In genomic region chr18:40048886-40049650, GRCh38 we compare ENCODE assay signal across 17 cellular contexts.
DNase-seq lines count a peak whose midpoint lies in the region; ATAC-seq and TF ChIP-seq lines count a peak whose summit lies in the region.
"Had no signal": no experiment of that assay in that cellular context is flagged by ENCODE, and none has a peak within 500 bp of the region (broad histone marks: within the 10 kb centered on the region; RNA-seq: fewer than 3 reads in every experiment).

No MANE protein-coding gene starts in this region.

- no peaks in the 10 kb centered on the region for H3K4me1 ChIP-seq in mesendoderm (ENCODE audit: control insufficient read depth, low read depth, low read length)
- H3K4me1 ChIP-seq: BLaER1 had no signal

- no peaks in the 10 kb centered on the region for H3K79me2 ChIP-seq in mesendoderm (ENCODE audit: control insufficient read depth, insufficient read depth, low read length)

- no peaks in the 10 kb centered on the region for H3K36me3 ChIP-seq in mesendoderm (ENCODE audit: control insufficient read depth, insufficient read depth, low read length)
- H3K36me3 ChIP-seq: BLaER1 had no signal

- no peak overlapping the region for H3K4me3 ChIP-seq in mesendoderm (ENCODE audit: low read length)
- H3K4me3 ChIP-seq: BLaER1, GM23248, K562 had no signal

- H3K79me1 ChIP-seq in mesendoderm (ENCODE audit: low read length) = no peaks in the 10 kb centered on the region

- no peak overlapping the region for H3K4ac ChIP-seq in mesendoderm (ENCODE audit: low read depth, low read length)

- no peak overlapping the region for H3K27ac ChIP-seq in mesendoderm (ENCODE audit: low read depth, low read length)
- H3K27ac ChIP-seq: BLaER1, GM23248 had no signal

- in situ Hi-C loops in G401 (cut with HindIII; ENCODE audit: low sequenced_read_pairs) = no loop called here

- no peak overlapping the region for H2BK15ac ChIP-seq in mesendoderm (replicated peaks; ENCODE audit: low read depth)

- H2BK120ac ChIP-seq in mesendoderm (ENCODE audit: low read depth, low read length) = no peak overlapping the region

- no peak overlapping the region for H4K8ac ChIP-seq in mesendoderm (ENCODE audit: low read depth, low read length)

- no peak overlapping the region for H3K56ac ChIP-seq in mesendoderm (ENCODE audit: low read length)

- no peak overlapping the region for H3K4me2 ChIP-seq in mesendoderm (ENCODE audit: low read length)
- H3K4me2 ChIP-seq: BLaER1 had no signal

- DNase-seq in G401 (ENCODE audit: low spot score) (peak; percentile 88), NCI-H2227 (lab: John Stamatoyannopoulos, UW; ENCODE audit: unreplicated experiment) (peak; percentile 63), mesendoderm (peak; percentile 25), T-helper 1 cell (no peak), HK-2 (ENCODE audit: unreplicated experiment) (no peak), NCI-H524 treated with DMSO at 0.1 percent for 48 hours (lab: John Stamatoyannopoulos, UW) (no peak)
- DNase-seq: CD4-positive, alpha-beta memory T cell; DMS53; DND-41; EL; GM23248; HCEC 1CT; IMR-90 had no signal

- WGBS in mesendoderm (ENCODE audit: extremely low coverage, insufficient coverage, low lambda C conversion rate) = no CpG with 5 or more reads among the region's 17 CpGs

- H2BK5ac ChIP-seq in mesendoderm (ENCODE audit: low read length) = no peak overlapping the region

- H2AK5ac ChIP-seq in mesendoderm (ENCODE audit: low read length) = no peak overlapping the region

- no peak overlapping the region for H3K23ac ChIP-seq in mesendoderm (ENCODE audit: low read length)

- no peak overlapping the region for H3K18ac ChIP-seq in mesendoderm (ENCODE audit: low read length)

- no peak overlapping the region for H3K9ac ChIP-seq in mesendoderm (ENCODE audit: low read length)
- H3K9ac ChIP-seq: BLaER1, GM23248 had no signal

- no peak overlapping the region for H4K5ac ChIP-seq in mesendoderm (ENCODE audit: low read length)

- H3K27me3 ChIP-seq in mesendoderm (ENCODE audit: insufficient read depth, low read length, poor library complexity) = no peaks in the 10 kb centered on the region
- H3K27me3 ChIP-seq: BLaER1 had no signal

- ATAC-seq in SK-N-SH treated with all-trans-retinoic acid at 6 μM for 48 hours (no peak), GM21367 (IDR thresholded peaks at IDR 0.05; ENCODE audit: unreplicated experiment) (no peak)
- ATAC-seq: K562 had no signal

TF ChIP-seq in SK-N-SH treated with all-trans-retinoic acid at 6 μM for 48 hours, 23 proteins besides CTCF, POLR2A, EP300 and RAD21:
- no peak for TF ChIP-seq ZC3H10 (CRISPR knock-in tag; IDR thresholded peaks at IDR 0.05)
- 0 out of 2 replicates have a peak, but pooled peaks have one; percentile 37 for TF ChIP-seq ISL1 (CRISPR knock-in tag; IDR thresholded peaks at IDR 0.05)
- TF ChIP-seq CREB5 (CRISPR knock-in tag; IDR thresholded peaks at IDR 0.05; ENCODE audit: low read depth) = no peak
- TF ChIP-seq TOX (CRISPR knock-in tag; IDR thresholded peaks at IDR 0.05; ENCODE audit: borderline replicate concordance) = no peak
- TF ChIP-seq ZFP3 (CRISPR knock-in tag; IDR thresholded peaks at IDR 0.05) = no peak
- TF ChIP-seq GLIS3 (CRISPR knock-in tag; IDR thresholded peaks at IDR 0.05) = 0 out of 2 replicates have a peak, but pooled peaks have one; percentile 77
- peak; percentile 48 for TF ChIP-seq TSHZ2 (CRISPR knock-in tag; IDR thresholded peaks at IDR 0.05)
- TF ChIP-seq RARB (CRISPR knock-in tag; IDR thresholded peaks at IDR 0.05) = no peak
- no peak for TF ChIP-seq ZNF565 (CRISPR knock-in tag; conservative IDR thresholded peaks at IDR 0.05; ENCODE audit: low read depth)
- peak; percentile 74 for TF ChIP-seq TCF4 (CRISPR knock-in tag; IDR thresholded peaks at IDR 0.05; ENCODE audit: borderline replicate concordance)
- no peak for TF ChIP-seq SNAI2 (CRISPR knock-in tag; IDR thresholded peaks at IDR 0.05)
- no peak for TF ChIP-seq POU6F1 (CRISPR knock-in tag; IDR thresholded peaks at IDR 0.05; ENCODE audit: borderline replicate concordance, low read depth)
- TF ChIP-seq ZNF70 (CRISPR knock-in tag; IDR thresholded peaks at IDR 0.05) = 0 out of 2 replicates have a peak, but pooled peaks have one; percentile 19

Comparison
In these comparisons a context has a peak if more than half of its experiments do, and no peak if none do; other contexts are left out.
1. DNase-seq: peak in G401 (single experiment), NCI-H2227 (single experiment) and mesendoderm (single experiment); none in T-helper 1 cell (0 of 5), HK-2 (single experiment) and NCI-H524 treated with DMSO at 0.1 percent for 48 hours (single experiment).